ENCODE assay signal across 17 cellular contexts in genomic region chr15:26806161-26806560, GRCh38. TPM values are rescaled to one million over a fixed set of nuclear protein-coding genes. Genes with fewer than 3 reads are reported as not detected.
"Had no signal": no experiment of that assay in that cellular context is flagged by ENCODE, and none has a peak within 500 bp of the region (broad histone marks: within the 10 kb centered on the region; RNA-seq: fewer than 3 reads in every experiment).

No MANE protein-coding gene starts in this region.

- H3K4me3 ChIP-seq: adrenal gland, cardiac muscle cell, dorsolateral prefrontal cortex, gastrocnemius medialis, lung had no signal

- H3K27me3 Mint-ChIP-seq: activated naive CD4-positive, alpha-beta T cell treated with anti-CD3 and anti-CD28 coated beads, Interleukin-2, amount 50 U/mL, for 24 hours; type B pancreatic cell had no signal

- ATAC-seq: gastrocnemius medialis had no signal

- H3K27me3 ChIP-seq: adrenal gland, cardiac muscle cell, gastrocnemius medialis had no signal

- H3K36me3 ChIP-seq: adrenal gland, cardiac muscle cell, gastrocnemius medialis had no signal

- H3K27ac ChIP-seq: adrenal gland, cardiac muscle cell, dorsolateral prefrontal cortex, gastrocnemius medialis, parathyroid adenoma had no signal

- H3K4me1 ChIP-seq: adrenal gland, gastrocnemius medialis, parathyroid adenoma had no signal

- H3K4me3 Mint-ChIP-seq: activated naive CD4-positive, alpha-beta T cell treated with anti-CD3 and anti-CD28 coated beads, Interleukin-2, amount 50 U/mL, for 24 hours; activated T-cell treated with anti-CD3 and anti-CD28 coated beads, Interleukin-2, amount 50 U/mL, for 24 hours; endodermal cell; type B pancreatic cell had no signal

- H3K27ac Mint-ChIP-seq: activated naive CD4-positive, alpha-beta T cell treated with anti-CD3 and anti-CD28 coated beads, Interleukin-2, amount 50 U/mL, for 24 hours; activated T-cell treated with anti-CD3 and anti-CD28 coated beads, Interleukin-2, amount 50 U/mL, for 24 hours; endodermal cell; type B pancreatic cell had no signal

- DNase-seq: activated CD4-positive, alpha-beta T cell treated with anti-CD3 and anti-CD28 coated beads, Interleukin-2, amount 50 U/mL, for 48 hours; activated T-cell treated with anti-CD3 and anti-CD28 coated beads, Interleukin-2, amount 50 U/mL, for 24 hours; dorsolateral prefrontal cortex; endodermal cell; gastrocnemius medialis; hippocampal formation; midbrain; retina; stimulated activated CD4-positive, alpha-beta T cell treated with anti-CD3 and anti-CD28 coated beads, Interleukin-4, amount 100 ng/mL, for 24 hours; stimulated activated naive CD4-positive, alpha-beta T cell had no signal

- H3K4me1 Mint-ChIP-seq: activated naive CD4-positive, alpha-beta T cell treated with anti-CD3 and anti-CD28 coated beads, Interleukin-2, amount 50 U/mL, for 24 hours had no signal

- H3K9me3 ChIP-seq: gastrocnemius medialis had no signal

- H3K9me3 Mint-ChIP-seq: type B pancreatic cell had no signal

RNA-seq across cellular contexts. Expression of gene GABRB3, which starts 33.3 kb away (rescaled TPM):
- total RNA-seq: T-helper 1 cell treated with Interleukin-12 subunit alpha and Interleukin-12 subunit beta and Interleukin-4 antibody, amounts not matched to agents 30 ng/mL and 1 ng/mL, for 36 hours had no signal
